Comparison of ENCODE assay signal across 24 cellular contexts in the genomic region with DNA sequence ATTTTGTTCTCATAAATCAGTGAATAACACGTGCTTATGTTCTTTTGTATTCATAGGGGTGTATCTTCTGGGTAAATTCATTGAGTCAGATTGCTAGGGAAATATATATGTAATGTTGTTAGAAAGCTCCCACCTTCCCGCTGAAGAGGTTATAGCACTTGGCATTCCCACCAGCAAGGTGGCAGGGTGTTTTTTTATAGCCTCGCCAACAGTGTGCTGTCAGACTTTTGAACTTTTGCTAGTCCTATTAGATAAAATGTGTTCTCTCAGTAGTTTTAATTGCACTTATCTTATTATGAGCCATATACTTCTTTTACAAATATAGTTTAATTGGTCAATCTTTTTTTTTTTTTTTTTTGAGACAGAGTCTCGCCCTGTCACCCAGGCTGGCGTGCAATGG. TPM values are rescaled to one million over a fixed set of nuclear protein-coding genes. Genes with fewer than 3 reads are reported as not detected.
DNase-seq lines count a peak whose midpoint lies in the region; ATAC-seq and FAIRE-seq lines count a peak whose summit lies in the region.
"Had no signal": no experiment of that assay in that cellular context is flagged by ENCODE, and none has a peak within 500 bp of the region (broad histone marks: within the 10 kb centered on the region; RNA-seq: fewer than 3 reads in every experiment).

No MANE protein-coding gene starts in this region.

- FAIRE-seq in small intestine (lab: Jason Lieb, UNC) = no peak
- FAIRE-seq: D721Med, GM12891, GM18507 had no signal

- H3K27me3 ChIP-seq in small intestine (ENCODE audit: control insufficient read depth in 2 of 2, insufficient read depth in 2 of 2, low read length in 2 of 2) = no peaks in the 10 kb centered on the region
- H3K27me3 ChIP-seq: BLaER1 had no signal

- H3K4me3 Mint-ChIP-seq in activated naive CD4-positive, alpha-beta T cell treated with anti-CD3 and anti-CD28 coated beads for 36 hours = no peak overlapping the region
- H3K4me3 Mint-ChIP-seq: B cell; CD4-positive, CD25-positive, alpha-beta regulatory T cell; CD8-positive, alpha-beta T cell; GM23338; HFFc6 had no signal

- no peak for DNase-seq in activated naive CD4-positive, alpha-beta T cell treated with anti-CD3 and anti-CD28 coated beads for 36 hours
- DNase-seq in activated naive CD4-positive, alpha-beta T cell treated with Interleukin-2 at 50 U/mL for 16 hours = no peak
- DNase-seq in SK-N-MC (ENCODE audit: low read depth, low spot score) = no peak
- DNase-seq in left colon = peak; percentile 24 to 51
- DNase-seq in small intestine = peak; percentile 86
- no peak for DNase-seq in amygdala (lab: John Stamatoyannopoulos, UW)
- no peak for DNase-seq in SHP77 treated with DMSO at 0.1 percent for 48 hours (lab: John Stamatoyannopoulos, UW)
- DNase-seq: CD4-positive, CD25-positive, alpha-beta regulatory T cell; CD8-positive, alpha-beta T cell; DMS 273 treated with DMSO at 0.1 percent for 48 hours; DMS79; EL; GF-D8; HFFc6 had no signal

- intact Hi-C loops in activated naive CD4-positive, alpha-beta T cell treated with anti-CD3 and anti-CD28 coated beads for 36 hours (cut with micrococcal nuclease) = no loop called here
- intact Hi-C loops in left colon (cut with DNase I, micrococcal nuclease) = no loop called here

- peaks cover 0 to 2% of the 10 kb centered on the region in 2 donors for H3K4me1 ChIP-seq in small intestine (ENCODE audit: control insufficient read depth in 2 of 2, insufficient read depth in 1 of 2, low read depth in 1 of 2, low read length in 1 of 2)
- H3K4me1 ChIP-seq: BLaER1 had no signal

- no peak overlapping the region for H3K9ac ChIP-seq in SK-N-MC (ENCODE audit: insufficient read length)
- H3K9ac ChIP-seq: BLaER1 had no signal

- peaks cover 5% of the 10 kb centered on the region for H3K4me1 Mint-ChIP-seq in activated naive CD4-positive, alpha-beta T cell treated with anti-CD3 and anti-CD28 coated beads for 36 hours (ENCODE audit: low read depth)
- H3K4me1 Mint-ChIP-seq: B cell had no signal

- no peaks in the 10 kb centered on the region for H3K9me3 Mint-ChIP-seq in activated naive CD4-positive, alpha-beta T cell treated with anti-CD3 and anti-CD28 coated beads for 36 hours
- H3K9me3 Mint-ChIP-seq: CD4-positive, CD25-positive, alpha-beta regulatory T cell; CD8-positive, alpha-beta T cell; GM23338; HFFc6 had no signal

- H3K27me3 Mint-ChIP-seq in activated naive CD4-positive, alpha-beta T cell treated with anti-CD3 and anti-CD28 coated beads for 36 hours (ENCODE audit: low read depth) = no peaks in the 10 kb centered on the region
- H3K27me3 Mint-ChIP-seq: B cell; CD4-positive, CD25-positive, alpha-beta regulatory T cell had no signal

- peaks cover 10% of the 10 kb centered on the region; the same call in 1 of the 2 replicates for H3K36me3 ChIP-seq in SK-N-MC (ENCODE audit: insufficient read depth, low read length)
- no peaks in the 10 kb centered on the region for H3K36me3 ChIP-seq in small intestine (ENCODE audit: control insufficient read depth in 2 of 2, insufficient read depth in 2 of 2, low read length in 2 of 2)
- H3K36me3 ChIP-seq: HAP-1 had no signal

- peak overlapping the region; percentile 4; the same call in 1 of the 2 replicates for H3K27ac ChIP-seq in SK-N-MC
- no peak overlapping the region for H3K27ac ChIP-seq in small intestine (ENCODE audit: low read depth in 1 of 2, low read length in 1 of 2)
- H3K27ac ChIP-seq: 22Rv1, BLaER1, C4-2B had no signal

- no peak overlapping the region for H3K4me3 ChIP-seq in SK-N-MC
- H3K4me3 ChIP-seq in small intestine (ENCODE audit: low read depth in 1 of 2, low read length in 2 of 2) = no peak overlapping the region
- H3K4me3 ChIP-seq: BLaER1, GM23338, HAP-1 had no signal

- ATAC-seq in left colon = peak; percentile 95
- no peak for ATAC-seq in HG03521 (IDR thresholded peaks at IDR 0.05; ENCODE audit: unreplicated experiment)
- ATAC-seq: CD8-positive, alpha-beta T cell; GM23338 had no signal

- H3K27ac Mint-ChIP-seq in activated naive CD4-positive, alpha-beta T cell treated with anti-CD3 and anti-CD28 coated beads for 36 hours = peak overlapping the region; percentile 1
- H3K27ac Mint-ChIP-seq: B cell; CD8-positive, alpha-beta T cell; GM23338; HFFc6 had no signal

- no peaks in the 10 kb centered on the region for H3K9me3 ChIP-seq in SK-N-MC (ENCODE audit: low read depth, low read length)
- H3K9me3 ChIP-seq in small intestine (ENCODE audit: control insufficient read depth, low read depth) = no peaks in the 10 kb centered on the region
- H3K9me3 ChIP-seq: BLaER1, HAP-1 had no signal

- CTCF ChIA-PET in activated naive CD4-positive, alpha-beta T cell treated with anti-CD3 and anti-CD28 coated beads for 36 hours (lab: Charles Lee) = interaction anchor here (0.6 kb wide), 1 partner anchor 760 kb away, joined by 4 read pairs; no protein-coding TSS in a partner anchor

- WGBS in small intestine, 3 donors = 20 to 74% (median 37%) methylated on average over 5 of the region's 5 CpGs

- H3K36me3 Mint-ChIP-seq in activated naive CD4-positive, alpha-beta T cell treated with anti-CD3 and anti-CD28 coated beads for 36 hours (ENCODE audit: low read depth) = peaks cover 4% of the 10 kb centered on the region

RNA-seq across cellular contexts. Expression of a gene that starts 31.0 kb away (rescaled TPM):
- 10 to 100 TPM; 42.1 to 45.3 TPM for total RNA-seq in activated naive CD4-positive, alpha-beta T cell treated with anti-CD3 and anti-CD28 coated beads for 36 hours
- total RNA-seq in left colon = 10 to 100 TPM; 25.5 to 32.0 TPM
- 10 to 100 TPM; 22.7 to 44.1 (median 26.2) TPM for polyA plus RNA-seq in small intestine

Comparison
In these comparisons a context has a peak if more than half of its experiments do, and no peak if none do; other contexts are left out.
1. DNase-seq: peak in left colon (2 of 2) and small intestine (single experiment); none in activated naive CD4-positive, alpha-beta T cell treated with anti-CD3 and anti-CD28 coated beads for 36 hours (single experiment), activated naive CD4-positive, alpha-beta T cell treated with Interleukin-2 at 50 U/mL for 16 hours (single experiment), SK-N-MC (single experiment), amygdala (0 of 56) and SHP77 treated with DMSO at 0.1 percent for 48 hours (single experiment).